In genomic region chr1:233289676-233290075, GRCh38 we compare ENCODE assay signal across 1 cellular context.
TF ChIP-seq lines count a peak whose summit lies in the region.

No MANE protein-coding gene starts in this region.

TF ChIP-seq in K562, 482 proteins besides CTCF, POLR2A, EP300 and RAD21 (continued from another document):
- TF ChIP-seq MXD1 (CRISPR knock-in tag; IDR thresholded peaks at IDR 0.05; ENCODE audit: borderline replicate concordance, poor library complexity, severe bottlenecking), result no peak
- TF ChIP-seq BHLHE40 (IDR thresholded peaks at IDR 0.05; ENCODE audit: low read length), result no peak
- TF ChIP-seq ZNF551 (CRISPR knock-in tag; IDR thresholded peaks at IDR 0.05), result no peak
